Comparison of ENCODE assay signal across 3 cellular contexts in the genomic region with DNA sequence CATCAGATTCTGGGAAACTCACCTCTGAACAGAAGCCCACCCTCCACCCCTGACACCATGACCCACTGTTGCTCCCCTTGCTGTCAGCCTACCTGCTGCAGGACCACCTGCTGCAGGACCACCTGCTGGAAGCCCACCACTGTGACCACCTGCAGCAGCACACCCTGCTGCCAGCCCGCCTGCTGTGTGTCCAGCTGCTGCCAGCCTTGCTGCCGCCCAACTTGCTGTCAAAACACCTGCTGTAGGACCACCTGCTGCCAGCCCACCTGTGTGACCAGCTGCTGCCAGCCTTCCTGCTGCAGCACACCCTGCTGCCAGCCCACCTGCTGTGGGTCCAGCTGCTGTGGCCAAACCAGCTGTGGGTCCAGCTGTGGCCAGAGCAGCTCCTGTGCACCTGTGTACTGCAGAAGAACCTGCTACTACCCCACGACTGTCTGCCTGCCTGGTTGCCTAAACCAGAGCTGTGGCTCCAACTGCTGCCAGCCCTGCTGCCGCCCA.
TF ChIP-seq lines count a peak whose summit lies in the region.

A gene with protein sequence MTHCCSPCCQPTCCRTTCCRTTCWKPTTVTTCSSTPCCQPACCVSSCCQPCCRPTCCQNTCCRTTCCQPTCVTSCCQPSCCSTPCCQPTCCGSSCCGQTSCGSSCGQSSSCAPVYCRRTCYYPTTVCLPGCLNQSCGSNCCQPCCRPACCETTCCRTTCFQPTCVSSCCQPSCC (plus strand): TSS at position 51 of the 498 bp plus-strand sequence. CDS start 7 bp downstream, at position 58.

TF ChIP-seq in HEK293, 187 proteins besides CTCF, POLR2A, EP300 and RAD21:
- TF ChIP-seq SCRT1 (tag by site-specific recombination; IDR thresholded peaks at IDR 0.05; ENCODE audit: borderline replicate concordance): 0 out of 2 replicates have a peak, but pooled peaks have one; percentile 47
- TF ChIP-seq ZIC2 (tag by site-specific recombination; IDR thresholded peaks at IDR 0.05): peak; percentile 43

TF ChIP-seq in Ishikawa, 13 proteins besides CTCF, POLR2A, EP300 and RAD21:
- peak; percentile 73 for TF ChIP-seq TCF12 (IDR thresholded peaks at IDR 0.05; ENCODE audit: low read depth)

TF ChIP-seq in WTC11, 78 proteins besides CTCF, POLR2A, EP300 and RAD21:
- peak; percentile 57; the same call in 1 of the 2 replicates for TF ChIP-seq ZNF423 (CRISPR knock-in tag; IDR thresholded peaks at IDR 0.05)
